In the genomic region with DNA sequence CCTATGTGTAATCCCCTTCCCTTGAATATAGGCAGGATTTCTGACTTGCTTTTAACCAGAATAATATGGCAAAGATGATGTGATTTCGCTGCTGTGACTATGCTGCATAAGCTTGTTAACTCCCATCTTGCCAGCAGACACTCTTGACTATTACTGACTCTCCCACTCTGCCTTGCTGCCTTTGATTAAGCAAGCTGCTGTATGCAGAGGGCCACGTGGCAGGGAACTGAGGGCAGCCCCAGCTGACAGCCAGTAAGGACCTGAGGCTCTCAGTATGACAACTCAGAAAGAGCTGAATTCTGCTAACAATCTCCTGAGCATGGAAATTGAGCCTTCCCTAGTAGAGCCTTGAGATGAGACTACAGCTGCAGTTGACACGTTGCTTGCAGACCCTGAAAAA, we compare ENCODE assay signal across 1 cellular context.
TF ChIP-seq lines count a peak whose summit lies in the region.

No MANE protein-coding gene starts in this region.

TF ChIP-seq in H1, 55 proteins besides CTCF, POLR2A, EP300 and RAD21 (continued from another document):
- TF ChIP-seq KDM4A (IDR thresholded peaks at IDR 0.05; ENCODE audit: low read depth, low read length, severe bottlenecking): no peak
- TF ChIP-seq, protein P1, sequence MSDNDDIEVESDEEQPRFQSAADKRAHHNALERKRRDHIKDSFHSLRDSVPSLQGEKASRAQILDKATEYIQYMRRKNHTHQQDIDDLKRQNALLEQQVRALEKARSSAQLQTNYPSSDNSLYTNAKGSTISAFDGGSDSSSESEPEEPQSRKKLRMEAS (IDR thresholded peaks at IDR 0.05): peak; percentile 71
